8 cellular contexts compared by ENCODE assay signal in genomic region chr20:62063981-62064787, GRCh38. TPM values are rescaled to one million over a fixed set of nuclear protein-coding genes. Genes with fewer than 3 reads are reported as not detected.
DNase-seq lines count a peak whose midpoint lies in the region; ATAC-seq and TF ChIP-seq lines count a peak whose summit lies in the region.

No MANE protein-coding gene starts in this region.

- no peaks in the 10 kb centered on the region for H3K9me3 Mint-ChIP-seq in endothelial cell (ENCODE audit: unreplicated experiment)
- no peaks in the 10 kb centered on the region for H3K9me3 Mint-ChIP-seq in naive thymus-derived CD8-positive, alpha-beta T cell

- H4K20me1 ChIP-seq in OCI-LY7 (ENCODE audit: insufficient read depth, low read length): peaks cover 8% of the 10 kb centered on the region; the same call in 1 of the 2 replicates

- no peak overlapping the region for H3K27ac Mint-ChIP-seq in endothelial cell (ENCODE audit: unreplicated experiment)
- H3K27ac Mint-ChIP-seq in naive thymus-derived CD8-positive, alpha-beta T cell: peak overlapping the region in 8 of 10 donors; percentile 25 to 86 (median 71)

- H3K36me3 ChIP-seq in OCI-LY7 (ENCODE audit: insufficient read depth, low read length): peaks cover 43% of the 10 kb centered on the region

- H3K27me3 Mint-ChIP-seq in endothelial cell (ENCODE audit: unreplicated experiment): peaks cover 20% of the 10 kb centered on the region
- H3K27me3 Mint-ChIP-seq in naive thymus-derived CD8-positive, alpha-beta T cell: no peaks in the 10 kb centered on the region

- H2AFZ ChIP-seq in OCI-LY7 (ENCODE audit: low read length): no peak overlapping the region

- H3K4me2 ChIP-seq in OCI-LY7 (ENCODE audit: low read length): peak overlapping the region; percentile 40

- peaks cover 17% of the 10 kb centered on the region for H3K4me1 Mint-ChIP-seq in endothelial cell (ENCODE audit: unreplicated experiment)
- H3K4me1 Mint-ChIP-seq in naive thymus-derived CD8-positive, alpha-beta T cell: peaks cover 41 to 70% (median 67%) of the 10 kb centered on the region in 4 donors

- no peak for ATAC-seq in naive thymus-derived CD8-positive, alpha-beta T cell
- ATAC-seq in HG02870 (IDR thresholded peaks at IDR 0.05; ENCODE audit: unreplicated experiment): no peak

- H3K79me2 ChIP-seq in OCI-LY7 (ENCODE audit: insufficient read depth, low read depth, low read length): peaks cover 49% of the 10 kb centered on the region

- H3K9me3 ChIP-seq in OCI-LY7 (ENCODE audit: low read length): no peaks in the 10 kb centered on the region

- intact Hi-C loops in OCI-LY7 (cut with micrococcal nuclease; ENCODE audit: unreplicated experiment): loop anchor here (10.0 kb wide), 1 partner anchor 341 kb away; the partner anchor contains the start of gene CABLES2

- TF ChIP-seq CTCF in C4-2B (conservative IDR thresholded peaks at IDR 0.05) (no peak), OCI-LY7 (conservative IDR thresholded peaks at IDR 0.05; ENCODE audit: low read length) (no peak), endothelial cell (IDR thresholded peaks at IDR 0.05; ENCODE audit: unreplicated experiment) (no peak)

- POLR2A ChIA-PET in OCI-LY7 (lab: Charles Lee): no interaction called here
- POLR2A ChIA-PET in naive thymus-derived CD8-positive, alpha-beta T cell (lab: Charles Lee): interaction anchor here (1.2 to 1.3 kb wide), 2 partner anchors 32 to 35 kb away, joined by 4 to 5 read pairs; no protein-coding TSS in a partner anchor

- CTCF ChIA-PET in OCI-LY7 (lab: Charles Lee; ENCODE audit: unreplicated experiment): no interaction called here

- H3K27ac ChIP-seq in C4-2B (peak overlapping the region; percentile 24; the same call in 1 of the 2 replicates), OCI-LY7 (ENCODE audit: low read depth, low read length, poor library complexity, severe bottlenecking) (no peak overlapping the region)

- peaks cover 16% of the 10 kb centered on the region for H3K36me3 Mint-ChIP-seq in endothelial cell (ENCODE audit: low read depth, unreplicated experiment)
- peaks cover 0 to 5% (median 0%) of the 10 kb centered on the region in 3 donors for H3K36me3 Mint-ChIP-seq in naive thymus-derived CD8-positive, alpha-beta T cell

- H3K4me3 ChIP-seq in OCI-LY7 (ENCODE audit: low read depth, low read length, poor library complexity, severe bottlenecking): no peak overlapping the region

- peaks cover 61% of the 10 kb centered on the region for H3K4me1 ChIP-seq in OCI-LY7 (ENCODE audit: insufficient read depth, low read length, poor library complexity, severe bottlenecking)

- no peaks in the 10 kb centered on the region for H3K9me2 ChIP-seq in OCI-LY7 (ENCODE audit: insufficient read depth, low read length)

- DNase-seq in OCI-LY7 (ENCODE audit: low spot score) (no peak), endothelial cell (ENCODE audit: low spot score) (peak; percentile 31), DMS 273 (lab: John Stamatoyannopoulos, UW; ENCODE audit: unreplicated experiment) (no peak), putamen (ENCODE audit: low spot score) (no peak)
- DNase-seq in naive thymus-derived CD8-positive, alpha-beta T cell: peak in 1 of 10 donors; percentile 13
- no peak for DNase-seq in activated CD8-positive, alpha-beta memory T cell treated with anti-CD3 and anti-CD28 coated beads, Interleukin-2, amount 50 U/mL, for 4 hours

- H3K4me3 Mint-ChIP-seq in endothelial cell (ENCODE audit: unreplicated experiment): peak overlapping the region; percentile 86
- H3K4me3 Mint-ChIP-seq in naive thymus-derived CD8-positive, alpha-beta T cell: peak overlapping the region; percentile 51 to 89 (median 72)

- BruUV-seq in OCI-LY7 (replicated peaks; lab: Mats Ljungman, UMichigan): no TSS peak

RNA-seq across cellular contexts. Expression of gene TAF4, which starts 1.5 kb away (rescaled TPM):
- total RNA-seq in OCI-LY7 (2014; rRNA removed; shearing (Covaris generic)): 6.7 and 11.2 TPM in 2 replicates
- total RNA-seq in OCI-LY7 (2022) (28.4 and 38.9 TPM in 2 replicates), endothelial cell (ENCODE audit: unreplicated experiment) (14.2 TPM)
- 10 to 100 TPM; 39.0 to 41.5 TPM for total RNA-seq in naive thymus-derived CD8-positive, alpha-beta T cell
- polyA plus RNA-seq in naive thymus-derived CD8-positive, alpha-beta T cell: 1 to 10 TPM in 2 of 3 donors, under 1 TPM in 1; 0.31 to 1.6 (median 1.4) TPM

RNA-seq across cellular contexts. Expression of gene LSM14B, which starts 58.1 kb away (rescaled TPM):
- 44.7 and 54.2 TPM in 2 replicates for total RNA-seq in OCI-LY7 (2014; rRNA removed; shearing (Covaris generic))
- total RNA-seq in OCI-LY7 (2022) (53.7 and 54.4 TPM in 2 replicates), endothelial cell (ENCODE audit: unreplicated experiment) (35.3 TPM)
- total RNA-seq in naive thymus-derived CD8-positive, alpha-beta T cell: 10 to 100 TPM; 53.5 to 55.8 TPM
- polyA plus RNA-seq in naive thymus-derived CD8-positive, alpha-beta T cell: 1 to 10 TPM; 1.5 to 2.4 (median 2.4) TPM
